Comparison of ENCODE assay signal across 7 cellular contexts in the genomic region with DNA sequence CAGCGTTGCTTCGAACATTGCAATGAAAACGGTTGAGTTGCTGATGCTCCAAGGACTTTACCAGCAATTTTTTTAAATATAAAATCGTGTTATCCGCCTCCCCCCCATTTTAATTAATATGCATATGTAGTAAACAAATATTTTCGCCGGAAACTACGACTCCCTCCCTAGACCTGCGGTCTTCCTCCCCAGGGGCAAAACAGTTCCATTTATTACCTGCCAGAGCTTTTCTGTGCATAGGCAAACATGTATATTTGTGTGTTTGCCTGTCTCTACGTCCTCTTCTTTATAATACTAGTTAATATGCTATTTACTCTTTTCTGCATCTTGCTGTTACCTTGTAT. TPM values are rescaled to one million over a fixed set of nuclear protein-coding genes. Genes with fewer than 3 reads are reported as not detected.
DNase-seq lines count a peak whose midpoint lies in the region; ATAC-seq and TF ChIP-seq lines count a peak whose summit lies in the region.

No MANE protein-coding gene starts in this region.

- no peak for TF ChIP-seq CTCF in ascending aorta (IDR thresholded peaks at IDR 0.05)

- peak; percentile 17 for ATAC-seq in GM19043 (IDR thresholded peaks at IDR 0.05; ENCODE audit: low read depth, unreplicated experiment)
- peak; percentile 11 for ATAC-seq in HG03025 (IDR thresholded peaks at IDR 0.05; ENCODE audit: low FRiP score, unreplicated experiment)

- no peaks in the 10 kb centered on the region for H3K36me3 ChIP-seq in ascending aorta

- no peak overlapping the region for H3K27ac Mint-ChIP-seq in activated CD4-positive, alpha-beta T cell treated with anti-CD3 and anti-CD28 coated beads, Interleukin-2, amount 10 ng/mL, durations not matched to agents 24 days and 14 days
- no peak overlapping the region for H3K27ac Mint-ChIP-seq in activated CD4-positive, alpha-beta memory T cell treated with anti-CD3 and anti-CD28 coated beads, Interleukin-2, amount 10 ng/mL, durations not matched to agents 7 days and 5 days

- CTCF ChIA-PET in activated CD4-positive, alpha-beta memory T cell treated with anti-CD3 and anti-CD28 coated beads, Interleukin-2, amount 10 ng/mL, durations not matched to agents 7 days and 5 days (lab: Charles Lee) = interaction anchor here (1.0 to 2.6 kb wide), 11 partner anchors 11 to 238 kb away, joined by 3 to 21 read pairs (median 6); a partner anchor contains a TSS

- H3K36me3 Mint-ChIP-seq in activated CD4-positive, alpha-beta T cell treated with anti-CD3 and anti-CD28 coated beads, Interleukin-2, amount 10 ng/mL, durations not matched to agents 24 days and 14 days (ENCODE audit: low read depth) = peaks cover 19% of the 10 kb centered on the region
- H3K36me3 Mint-ChIP-seq in activated CD4-positive, alpha-beta memory T cell treated with anti-CD3 and anti-CD28 coated beads, Interleukin-2, amount 10 ng/mL, durations not matched to agents 7 days and 5 days (ENCODE audit: low read depth) = peaks cover 34% of the 10 kb centered on the region

- no peaks in the 10 kb centered on the region for H3K9me3 Mint-ChIP-seq in activated CD4-positive, alpha-beta T cell treated with anti-CD3 and anti-CD28 coated beads, Interleukin-2, amount 10 ng/mL, durations not matched to agents 24 days and 14 days
- peaks cover 3% of the 10 kb centered on the region for H3K9me3 Mint-ChIP-seq in activated CD4-positive, alpha-beta memory T cell treated with anti-CD3 and anti-CD28 coated beads, Interleukin-2, amount 10 ng/mL, durations not matched to agents 7 days and 5 days

- peak overlapping the region; percentile 90 to 96 for H3K27ac ChIP-seq in ascending aorta

- no peak overlapping the region for H3K4me3 Mint-ChIP-seq in activated CD4-positive, alpha-beta T cell treated with anti-CD3 and anti-CD28 coated beads, Interleukin-2, amount 10 ng/mL, durations not matched to agents 24 days and 14 days
- no peak overlapping the region for H3K4me3 Mint-ChIP-seq in activated CD4-positive, alpha-beta memory T cell treated with anti-CD3 and anti-CD28 coated beads, Interleukin-2, amount 10 ng/mL, durations not matched to agents 7 days and 5 days

- peaks cover 4 to 14% of the 10 kb centered on the region in 2 donors for H3K4me1 ChIP-seq in ascending aorta
- H3K4me1 ChIP-seq in mononuclear cell (ENCODE audit: insufficient read depth, low read length) = peaks cover 35% of the 10 kb centered on the region

- H3K9me3 ChIP-seq in ascending aorta (no peaks in the 10 kb centered on the region), mononuclear cell (ENCODE audit: low read depth, low read length) (no peaks in the 10 kb centered on the region)

- DNase-seq in ascending aorta (ENCODE audit: low spot score in 2 of 2) (no peak), NCI-H146 treated with DMSO at 0.1 percent for 48 hours (lab: John Stamatoyannopoulos, UW; ENCODE audit: unreplicated experiment) (no peak)
- no peak for DNase-seq in activated CD4-positive, alpha-beta T cell treated with anti-CD3 and anti-CD28 coated beads, Interleukin-2, amount 10 ng/mL, durations not matched to agents 24 days and 14 days
- no peak for DNase-seq in activated CD4-positive, alpha-beta memory T cell treated with anti-CD3 and anti-CD28 coated beads, Interleukin-2, amount 10 ng/mL, durations not matched to agents 7 days and 5 days

- H3K4me3 ChIP-seq in ascending aorta (peak overlapping the region; percentile 82 to 95), mononuclear cell (ENCODE audit: low read length) (peak overlapping the region; percentile 95)

- peaks cover 11% of the 10 kb centered on the region for H3K4me1 Mint-ChIP-seq in activated CD4-positive, alpha-beta T cell treated with anti-CD3 and anti-CD28 coated beads, Interleukin-2, amount 10 ng/mL, durations not matched to agents 24 days and 14 days
- H3K4me1 Mint-ChIP-seq in activated CD4-positive, alpha-beta memory T cell treated with anti-CD3 and anti-CD28 coated beads, Interleukin-2, amount 10 ng/mL, durations not matched to agents 7 days and 5 days = peaks cover 23% of the 10 kb centered on the region

- no peaks in the 10 kb centered on the region for H3K27me3 Mint-ChIP-seq in activated CD4-positive, alpha-beta T cell treated with anti-CD3 and anti-CD28 coated beads, Interleukin-2, amount 10 ng/mL, durations not matched to agents 24 days and 14 days
- H3K27me3 Mint-ChIP-seq in activated CD4-positive, alpha-beta memory T cell treated with anti-CD3 and anti-CD28 coated beads, Interleukin-2, amount 10 ng/mL, durations not matched to agents 7 days and 5 days = no peaks in the 10 kb centered on the region

- POLR2A ChIA-PET in activated CD4-positive, alpha-beta memory T cell treated with anti-CD3 and anti-CD28 coated beads, Interleukin-2, amount 10 ng/mL, durations not matched to agents 7 days and 5 days (lab: Charles Lee) = interaction anchor here (0.6 to 2.5 kb wide), 22 partner anchors 10 to 299 kb away, joined by 3 to 28 read pairs (median 4); a partner anchor contains a TSS

- intact Hi-C loops in ascending aorta (cut with DNase I) = loop anchor here (1.0 to 10.0 kb wide), 3 partner anchors 93 to 1223 kb away; a partner anchor contains a TSS
- intact Hi-C loops in activated CD4-positive, alpha-beta T cell treated with anti-CD3 and anti-CD28 coated beads, Interleukin-2, amount 10 ng/mL, durations not matched to agents 24 days and 14 days (cut with micrococcal nuclease) = loop anchor here (1.0 to 5.0 kb wide), 5 partner anchors 19 to 240 kb away; a partner anchor contains a TSS

- H3K27me3 ChIP-seq in ascending aorta (no peaks in the 10 kb centered on the region), mononuclear cell (ENCODE audit: insufficient read depth, low read length) (no peaks in the 10 kb centered on the region)

RNA-seq across cellular contexts. Expression of a gene that starts 0.6 kb away (rescaled TPM):
- total RNA-seq in ascending aorta (15.3 TPM), mononuclear cell (190 TPM)
- 121 TPM in 2 replicates for total RNA-seq in activated CD4-positive, alpha-beta T cell treated with anti-CD3 and anti-CD28 coated beads, Interleukin-2, amount 10 ng/mL, durations not matched to agents 24 days and 14 days
- 100 to 1,000 TPM; 107 to 111 TPM for total RNA-seq in activated CD4-positive, alpha-beta memory T cell treated with anti-CD3 and anti-CD28 coated beads, Interleukin-2, amount 10 ng/mL, durations not matched to agents 7 days and 5 days
